ENCODE assay signal across 26 cellular contexts in the genomic region with DNA sequence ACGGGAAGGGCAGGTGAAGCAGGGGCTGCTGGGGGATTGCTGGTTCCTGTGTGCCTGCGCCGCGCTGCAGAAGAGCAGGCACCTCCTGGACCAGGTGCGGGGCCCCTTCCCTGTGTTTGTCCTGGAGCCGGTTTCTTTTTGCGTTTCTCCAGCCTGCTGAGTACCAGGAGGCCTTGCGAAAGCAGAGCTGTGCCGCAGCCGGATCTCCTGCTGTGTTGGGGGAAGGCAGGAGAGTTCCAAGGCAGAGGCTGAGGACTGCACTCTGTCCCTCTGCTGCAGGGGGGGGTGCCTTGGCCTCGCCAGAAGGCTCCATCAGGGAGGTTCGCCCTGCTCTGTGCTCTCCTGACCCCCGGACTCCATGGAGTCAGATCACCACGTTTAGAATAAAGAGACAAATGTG. TPM values are rescaled to one million over a fixed set of nuclear protein-coding genes. Genes with fewer than 3 reads are reported as not detected.
DNase-seq lines count a peak whose midpoint lies in the region; ATAC-seq and TF ChIP-seq lines count a peak whose summit lies in the region.
"Had no signal": no experiment of that assay in that cellular context is flagged by ENCODE, and none has a peak within 500 bp of the region (broad histone marks: within the 10 kb centered on the region; RNA-seq: fewer than 3 reads in every experiment).

No MANE protein-coding gene starts in this region.

- peaks cover 27% of the 10 kb centered on the region for H3K4me1 Mint-ChIP-seq in T-helper 2 cell treated with Interferon-gamma antibody and Interleukin-4, amounts not matched to agents 5 μg/mL and 100 μg/mL, for 36 hours (ENCODE audit: low read depth)
- peaks cover 37% of the 10 kb centered on the region for H3K4me1 Mint-ChIP-seq in stimulated activated effector memory CD8-positive, alpha-beta T cell treated with anti-CD3 and anti-CD28 coated beads, Interleukin-12 subunit alpha, Interleukin-12 subunit beta, amount 100 ng/mL, for 72 hours

- H3K27me3 Mint-ChIP-seq in T-helper 2 cell treated with Interferon-gamma antibody and Interleukin-4, amounts not matched to agents 5 μg/mL and 100 μg/mL, for 36 hours (ENCODE audit: low read depth), result no peaks in the 10 kb centered on the region
- H3K27me3 Mint-ChIP-seq: activated CD8-positive, alpha-beta T cell treated with anti-CD3 and anti-CD28 coated beads for 36 hours; activated naive CD4-positive, alpha-beta T cell treated with anti-CD3 and anti-CD28 coated beads, Interleukin-2, amount 10 ng/mL, durations not matched to agents 7 days and 5 days; naive B cell; stimulated activated memory B cell treated with anti-CD40 and anti-IgM and Interleukin-4, amounts not matched to agents 10 μg/mL and 1 μg/mL and 100 μg/mL, for 72 hours had no signal

- H3K36me3 Mint-ChIP-seq in T-helper 2 cell treated with Interferon-gamma antibody and Interleukin-4, amounts not matched to agents 5 μg/mL and 100 μg/mL, for 36 hours (ENCODE audit: low read depth), result peaks cover 22% of the 10 kb centered on the region
- peaks cover 43% of the 10 kb centered on the region for H3K36me3 Mint-ChIP-seq in stimulated activated effector memory CD8-positive, alpha-beta T cell treated with anti-CD3 and anti-CD28 coated beads, Interleukin-12 subunit alpha, Interleukin-12 subunit beta, amount 100 ng/mL, for 72 hours

- TF ChIP-seq CTCF in RWPE1 (conservative IDR thresholded peaks at IDR 0.05; ENCODE audit: low read depth), result no peak

- no peak overlapping the region for H3K4me3 Mint-ChIP-seq in T-helper 2 cell treated with Interferon-gamma antibody and Interleukin-4, amounts not matched to agents 5 μg/mL and 100 μg/mL, for 36 hours
- no peak overlapping the region for H3K4me3 Mint-ChIP-seq in stimulated activated effector memory CD8-positive, alpha-beta T cell treated with anti-CD3 and anti-CD28 coated beads, Interleukin-12 subunit alpha, Interleukin-12 subunit beta, amount 100 ng/mL, for 72 hours
- H3K4me3 Mint-ChIP-seq: activated naive CD4-positive, alpha-beta T cell treated with anti-CD3 and anti-CD28 coated beads, Interleukin-2, amount 10 ng/mL, durations not matched to agents 7 days and 5 days; stimulated activated memory B cell treated with anti-CD40 and anti-IgM and Interleukin-4, amounts not matched to agents 10 μg/mL and 1 μg/mL and 100 μg/mL, for 72 hours had no signal

- POLR2A ChIA-PET in RWPE1 (lab: Yijun Ruan, JAX; ENCODE audit: low non-redundant PET), result interaction anchor here (0.7 kb wide), 1 partner anchor 21 kb away, joined by 3 read pairs; no protein-coding TSS in a partner anchor

- H3K9me3 Mint-ChIP-seq in T-helper 2 cell treated with Interferon-gamma antibody and Interleukin-4, amounts not matched to agents 5 μg/mL and 100 μg/mL, for 36 hours, result no peaks in the 10 kb centered on the region
- H3K9me3 Mint-ChIP-seq in stimulated activated effector memory CD8-positive, alpha-beta T cell treated with anti-CD3 and anti-CD28 coated beads, Interleukin-12 subunit alpha, Interleukin-12 subunit beta, amount 100 ng/mL, for 72 hours, result no peaks in the 10 kb centered on the region
- H3K9me3 Mint-ChIP-seq: activated CD8-positive, alpha-beta T cell treated with anti-CD3 and anti-CD28 coated beads for 36 hours; activated naive CD4-positive, alpha-beta T cell treated with anti-CD3 and anti-CD28 coated beads, Interleukin-2, amount 10 ng/mL, durations not matched to agents 7 days and 5 days; activated T-cell treated with anti-CD3 and anti-CD28 coated beads, Interleukin-2, amount 50 U/mL, for 4 hours; naive B cell; stimulated activated memory B cell treated with anti-CD40 and anti-IgM and Interleukin-4, amounts not matched to agents 10 μg/mL and 1 μg/mL and 100 μg/mL, for 72 hours had no signal

- ATAC-seq in left ventricle myocardium superior, result no peak
- ATAC-seq in stimulated activated effector memory CD8-positive, alpha-beta T cell treated with anti-CD3 and anti-CD28 coated beads, Interleukin-12 subunit alpha, Interleukin-12 subunit beta, amount 100 ng/mL, for 72 hours, result no peak
- ATAC-seq in GM19324 (IDR thresholded peaks at IDR 0.05; ENCODE audit: low FRiP score, unreplicated experiment), result no peak
- ATAC-seq in GM19397 (IDR thresholded peaks at IDR 0.05; ENCODE audit: unreplicated experiment), result no peak
- ATAC-seq: activated CD8-positive, alpha-beta T cell treated with anti-CD3 and anti-CD28 coated beads for 36 hours; activated T-cell treated with anti-CD3 and anti-CD28 coated beads, Interleukin-2, amount 50 U/mL, for 4 hours; stimulated activated memory B cell treated with anti-CD40 and anti-IgM and Interleukin-4, amounts not matched to agents 10 μg/mL and 1 μg/mL and 100 μg/mL, for 72 hours had no signal

- CTCF ChIA-PET in RWPE1 (lab: Yijun Ruan, JAX), result interaction anchor here (0.6 kb wide), 2 partner anchors 26 to 477 kb away, joined by 3 to 4 read pairs; no protein-coding TSS in a partner anchor

- intact Hi-C loops in left ventricle myocardium superior (cut with micrococcal nuclease), result no loop called here

- peak overlapping the region; percentile 10; the same call in 1 of the 2 replicates for H3K27ac ChIP-seq in RWPE1
- H3K27ac ChIP-seq: 22Rv1, cardiac muscle cell, ovary, thoracic aorta had no signal

- DNase-seq in T-helper 2 cell treated with Interferon-gamma antibody and Interleukin-4, amounts not matched to agents 5 μg/mL and 100 μg/mL, for 36 hours (ENCODE audit: low spot score), result no peak
- DNase-seq in T-helper 2 cell (no peak), RWPE1 (ENCODE audit: low spot score) (no peak), left ventricle myocardium superior (peak; percentile 15), COLO668 (lab: John Stamatoyannopoulos, UW; ENCODE audit: unreplicated experiment) (no peak)
- DNase-seq in stimulated activated effector memory CD8-positive, alpha-beta T cell treated with anti-CD3 and anti-CD28 coated beads, Interleukin-12 subunit alpha, Interleukin-12 subunit beta, amount 100 ng/mL, for 72 hours (ENCODE audit: low spot score in 2 of 2), result no peak
- DNase-seq: activated CD4-positive, CD25-positive, alpha-beta regulatory T cell treated with anti-CD3 and anti-CD28 coated beads, Interleukin-2, amount 50 U/mL, for 72 hours; activated CD8-positive, alpha-beta T cell treated with anti-CD3 and anti-CD28 coated beads for 36 hours; activated naive CD4-positive, alpha-beta T cell treated with anti-CD3 and anti-CD28 coated beads, Interleukin-2, amount 10 ng/mL, durations not matched to agents 7 days and 5 days; activated T-cell treated with anti-CD3 and anti-CD28 coated beads, Interleukin-2, amount 50 U/mL, for 4 hours; AML-193; H9; kidney glomerular epithelial cell; mesendoderm; naive B cell; NCI-H1436 treated with DMSO at 0.1 percent for 48 hours; NCI-H2171 treated with DMSO at 0.1 percent for 48 hours; NCI-H69; SHP77 had no signal

- peak overlapping the region; percentile 41 for H3K27ac Mint-ChIP-seq in T-helper 2 cell treated with Interferon-gamma antibody and Interleukin-4, amounts not matched to agents 5 μg/mL and 100 μg/mL, for 36 hours
- peak overlapping the region; percentile 84 for H3K27ac Mint-ChIP-seq in stimulated activated effector memory CD8-positive, alpha-beta T cell treated with anti-CD3 and anti-CD28 coated beads, Interleukin-12 subunit alpha, Interleukin-12 subunit beta, amount 100 ng/mL, for 72 hours
- H3K27ac Mint-ChIP-seq: activated CD8-positive, alpha-beta T cell treated with anti-CD3 and anti-CD28 coated beads for 36 hours; activated naive CD4-positive, alpha-beta T cell treated with anti-CD3 and anti-CD28 coated beads, Interleukin-2, amount 10 ng/mL, durations not matched to agents 7 days and 5 days had no signal

RNA-seq across cellular contexts. Expression of gene CAPN10, which starts 2.8 kb away (rescaled TPM):
- total RNA-seq in left ventricle myocardium superior, result 51.2 TPM

RNA-seq across cellular contexts. Expression of gene RNPEPL1, which starts 21.1 kb away (rescaled TPM):
- 105 TPM for total RNA-seq in left ventricle myocardium superior

RNA-seq across cellular contexts. Expression of gene DUSP28, which starts 29.2 kb away (rescaled TPM):
- total RNA-seq in left ventricle myocardium superior, result 13.2 TPM

RNA-seq across cellular contexts. Expression of gene ANKMY1, which starts 31.6 kb away (rescaled TPM):
- total RNA-seq in left ventricle myocardium superior, result 5.1 TPM

RNA-seq across cellular contexts. Expression of gene GPR35, which starts 35.9 kb away (rescaled TPM):
- 2.1 TPM for total RNA-seq in left ventricle myocardium superior
